Comparison of ENCODE assay signal across 1 cellular context in genomic region chr17:41131979-41132378, GRCh38.
TF ChIP-seq lines count a peak whose summit lies in the region.

No MANE protein-coding gene starts in this region.

TF ChIP-seq in GM12878, 131 proteins besides CTCF, POLR2A, EP300 and RAD21:
- no peak for TF ChIP-seq RAD51 (IDR thresholded peaks at IDR 0.05)
- TF ChIP-seq JUNB (IDR thresholded peaks at IDR 0.05): peak; percentile 76
- no peak for TF ChIP-seq CHD2 (IDR thresholded peaks at IDR 0.05; ENCODE audit: borderline replicate concordance, low read depth, low read length)
- peak in 1 of 2 experiments; percentile 62; a peak in 1 of 4 replicates for TF ChIP-seq ETV6 (conservative IDR thresholded peaks at IDR 0.05 in 1 of 2, IDR thresholded peaks at IDR 0.05 in 1 of 2; ENCODE audit: borderline replicate concordance in 1 of 2, low read depth in 1 of 2)
- no peak for TF ChIP-seq GABPA (IDR thresholded peaks at IDR 0.05; ENCODE audit: low read depth)
- 0 out of 2 replicates have a peak, but pooled peaks have one; percentile 45 for TF ChIP-seq TCF7 (IDR thresholded peaks at IDR 0.05; ENCODE audit: borderline replicate concordance)
- no peak for TF ChIP-seq NR2C1 (IDR thresholded peaks at IDR 0.05)
- TF ChIP-seq MTA2 (IDR thresholded peaks at IDR 0.05; ENCODE audit: low read depth): peak; percentile 35; the same call in 1 of the 2 replicates
- no peak for TF ChIP-seq LARP7 (IDR thresholded peaks at IDR 0.05)
- TF ChIP-seq ZNF622 (IDR thresholded peaks at IDR 0.05): no peak
